1 cellular context compared by ENCODE assay signal in genomic region chr17:50423553-50424159, GRCh38.
TF ChIP-seq lines count a peak whose summit lies in the region.

No MANE protein-coding gene starts in this region.

TF ChIP-seq in IMR-90, 13 proteins besides CTCF, POLR2A, EP300 and RAD21 (continued from another document):
- no peak for TF ChIP-seq SMC3 (IDR thresholded peaks at IDR 0.05; ENCODE audit: low read depth, low read length)
- TF ChIP-seq MXI1 (IDR thresholded peaks at IDR 0.05; ENCODE audit: borderline replicate concordance, low read depth, low read length), result no peak
- peak; percentile 40; the same call in 1 of the 2 replicates for TF ChIP-seq MAZ (IDR thresholded peaks at IDR 0.05; ENCODE audit: borderline replicate concordance, low read depth, low read length)
- no peak for TF ChIP-seq MAFK (IDR thresholded peaks at IDR 0.05; ENCODE audit: low read depth, low read length)
- no peak for TF ChIP-seq CHD1 (IDR thresholded peaks at IDR 0.05; ENCODE audit: low read depth, low read length)
- 0 out of 2 replicates have a peak, but pooled peaks have one; percentile 49 for TF ChIP-seq BHLHE40 (IDR thresholded peaks at IDR 0.05; ENCODE audit: low read depth, low read length)
- TF ChIP-seq CEBPB (IDR thresholded peaks at IDR 0.05; ENCODE audit: low read depth, low read length), result no peak
- no peak for TF ChIP-seq NFE2L2 (IDR thresholded peaks at IDR 0.05; ENCODE audit: low read depth, low read length)
- TF ChIP-seq ELK1 (IDR thresholded peaks at IDR 0.05; ENCODE audit: borderline replicate concordance, low read depth, low read length), result no peak
- TF ChIP-seq FOS (IDR thresholded peaks at IDR 0.05; ENCODE audit: low read depth, low read length), result peak; percentile 52; the same call in 1 of the 2 replicates
- TF ChIP-seq USF2 (IDR thresholded peaks at IDR 0.05; ENCODE audit: low read depth, low read length), result peak; percentile 74
- TF ChIP-seq RCOR1 (IDR thresholded peaks at IDR 0.05; ENCODE audit: insufficient replicate concordance, low read length), result no peak
